In genomic region chr4:158238574-158238973, GRCh38 we compare ENCODE assay signal across 21 cellular contexts. TPM values are rescaled to one million over a fixed set of nuclear protein-coding genes. Genes with fewer than 3 reads are reported as not detected.
"Had no signal": no experiment of that assay in that cellular context is flagged by ENCODE, and none has a peak within 500 bp of the region (broad histone marks: within the 10 kb centered on the region; RNA-seq: fewer than 3 reads in every experiment).

No MANE protein-coding gene starts in this region.

- H3K36me3 Mint-ChIP-seq: activated naive CD8-positive, alpha-beta T cell treated with anti-CD3 and anti-CD28 coated beads for 36 hours; naive B cell; WTC11 had no signal

- H3K9me3 Mint-ChIP-seq: activated naive CD8-positive, alpha-beta T cell treated with anti-CD3 and anti-CD28 coated beads for 36 hours; effector memory CD8-positive, alpha-beta T cell; naive B cell; WTC11 had no signal

- ATAC-seq: activated CD4-positive, alpha-beta T cell treated with anti-CD3 and anti-CD28 coated beads for 36 hours; effector memory CD8-positive, alpha-beta T cell; esophagus mucosa; gastrocnemius medialis; left cardiac atrium; WTC11 had no signal

- FAIRE-seq: bronchial epithelial cell, endothelial cell of umbilical vein had no signal

- H3K27ac ChIP-seq: gastrocnemius medialis, tibial artery had no signal

- H3K27ac Mint-ChIP-seq: activated CD4-positive, alpha-beta T cell treated with anti-CD3 and anti-CD28 coated beads for 36 hours; activated naive CD8-positive, alpha-beta T cell treated with anti-CD3 and anti-CD28 coated beads for 36 hours; effector memory CD8-positive, alpha-beta T cell; naive B cell; WTC11 had no signal

- H3K4me3 Mint-ChIP-seq: activated CD4-positive, alpha-beta T cell treated with anti-CD3 and anti-CD28 coated beads for 36 hours; activated naive CD8-positive, alpha-beta T cell treated with anti-CD3 and anti-CD28 coated beads for 36 hours; effector memory CD8-positive, alpha-beta T cell; naive B cell; WTC11 had no signal

- H3K27me3 ChIP-seq: gastrocnemius medialis, tibial artery had no signal

- H3K36me3 ChIP-seq: gastrocnemius medialis had no signal

- DNase-seq: activated CD4-positive, alpha-beta T cell treated with anti-CD3 and anti-CD28 coated beads for 36 hours; activated CD4-positive, alpha-beta T cell treated with anti-CD3 and anti-CD28 coated beads, Interleukin-2, amount 50 U/mL, for 4 hours; activated naive CD4-positive, alpha-beta T cell treated with Interleukin-2 at 50 U/mL for 16 hours; activated naive CD8-positive, alpha-beta T cell treated with anti-CD3 and anti-CD28 coated beads for 36 hours; activated T-cell treated with anti-CD3 and anti-CD28 coated beads, Interleukin-2, amount 50 U/mL, for 48 hours; effector memory CD8-positive, alpha-beta T cell; gastrocnemius medialis; left cardiac atrium; mesenchymal stem cell; naive B cell; occipital lobe; posterior cingulate gyrus; stimulated activated CD4-positive, alpha-beta T cell treated with anti-CD3 and anti-CD28 coated beads, Interleukin-4, amount 100 ng/mL, for 1 hour; stimulated activated naive CD4-positive, alpha-beta T cell treated with Interleukin-2 at 50 U/mL for 16 hours; T-helper 9 cell; tibial artery had no signal

- H3K4me1 ChIP-seq: gastrocnemius medialis had no signal

- H3K27me3 Mint-ChIP-seq: activated CD4-positive, alpha-beta T cell treated with anti-CD3 and anti-CD28 coated beads for 36 hours; activated naive CD8-positive, alpha-beta T cell treated with anti-CD3 and anti-CD28 coated beads for 36 hours; effector memory CD8-positive, alpha-beta T cell; naive B cell had no signal

- H3K9me3 ChIP-seq: gastrocnemius medialis, tibial artery had no signal

- H3K4me3 ChIP-seq: gastrocnemius medialis, tibial artery had no signal

- H3K4me1 Mint-ChIP-seq: activated naive CD8-positive, alpha-beta T cell treated with anti-CD3 and anti-CD28 coated beads for 36 hours; naive B cell had no signal

RNA-seq across cellular contexts. Expression of gene TMEM144, which starts 28.3 kb away (rescaled TPM):
- total RNA-seq: activated CD8-positive, alpha-beta memory T cell treated with anti-CD3 and anti-CD28 coated beads for 36 hours had no signal
